Comparison of ENCODE assay signal across 17 cellular contexts in the genomic region with DNA sequence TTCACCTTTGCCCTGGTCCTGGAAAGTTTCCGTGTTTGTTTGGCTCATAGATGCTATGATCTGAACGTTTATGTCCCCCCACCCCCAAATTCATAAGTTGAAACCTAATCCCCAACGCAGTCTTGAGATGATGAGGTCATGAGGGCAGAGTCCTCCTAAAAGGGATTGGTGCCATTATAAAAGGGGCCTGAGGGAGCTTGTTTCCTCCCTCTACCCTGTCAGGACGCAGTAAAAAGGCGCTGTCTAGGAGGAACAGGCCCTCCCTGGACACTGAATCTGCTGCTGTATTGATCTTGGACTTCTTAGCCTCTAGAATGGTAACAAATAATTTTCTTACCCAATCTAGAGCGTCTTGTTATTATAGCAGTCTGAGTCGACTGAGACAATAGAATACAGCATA.
A peak's percentile ranks its signal among the peaks of the same experiment; 100 is the strongest.
DNase-seq lines count a peak whose midpoint lies in the region; FAIRE-seq and TF ChIP-seq lines count a peak whose summit lies in the region.
"Had no signal": no experiment of that assay in that cellular context is flagged by ENCODE, and none has a peak within 500 bp of the region (broad histone marks: within the 10 kb centered on the region; RNA-seq: fewer than 3 reads in every experiment).

No MANE protein-coding gene starts in this region.

- H2BK15ac ChIP-seq in H1 (ENCODE audit: low read length) = no peak overlapping the region

- H2BK12ac ChIP-seq in H1 (ENCODE audit: low read depth, low read length) = no peak overlapping the region

- no peak overlapping the region for H2AK5ac ChIP-seq in H1 (ENCODE audit: low read depth, low read length)

- WGBS in H1 (ENCODE audit: extremely low coverage in 1 of 2, insufficient coverage in 1 of 2, insufficient read length in 1 of 2, insufficient replicate concordance in 2 of 2, low coverage in 1 of 2, low lambda C conversion rate in 2 of 2, missing lambda C conversion rate in 1 of 2), 2 experiments = 71% methylated on average over 7 of the region's 7 CpGs; no CpG with 5 or more reads in 1 of the 2 experiments
- 55 to 57% methylated on average over 7 of the region's 7 CpGs for WGBS in thyroid gland, 2 donors

- H2BK5ac ChIP-seq in H1 (ENCODE audit: low read depth, low read length) = no peak overlapping the region

- no peak overlapping the region for H2BK120ac ChIP-seq in H1 (replicated peaks; ENCODE audit: low read depth, low read length)

- no peaks in the 10 kb centered on the region for H3K27me3 ChIP-seq in H1 (replicated peaks in 1 of 4; ENCODE audit: control insufficient read depth in 3 of 4, extremely low read depth in 1 of 4, insufficient read depth in 3 of 4, low read length in 3 of 4)
- H3K27me3 ChIP-seq in thyroid gland = no peaks in the 10 kb centered on the region

- H3K23me2 ChIP-seq in H1 (ENCODE audit: low read depth, low read length) = peaks cover 3% of the 10 kb centered on the region; the same call in 1 of the 2 replicates

- H4K8ac ChIP-seq in H1 (ENCODE audit: extremely low read depth, insufficient read depth, low read length) = no peak overlapping the region

- H3K79me2 ChIP-seq in H1 (ENCODE audit: control insufficient read depth in 1 of 2, insufficient read depth in 2 of 2, low read length in 2 of 2) = no peaks in the 10 kb centered on the region

- no peak overlapping the region for H3K27ac Mint-ChIP-seq in progenitor cell of endocrine pancreas
- H3K27ac Mint-ChIP-seq: CD8-positive, alpha-beta memory T cell had no signal

- FAIRE-seq in H1 (lab: Jason Lieb, UNC) = no peak
- FAIRE-seq: GM19239, H54 had no signal

- no peak for TF ChIP-seq RAD21 in H1 (IDR thresholded peaks at IDR 0.05 in 1 of 2, conservative IDR thresholded peaks at IDR 0.05 in 1 of 2; ENCODE audit: low read depth in 2 of 2, low read length in 2 of 2)

- no peak overlapping the region for H3K14ac ChIP-seq in H1 (ENCODE audit: insufficient read length)

- no peak for TF ChIP-seq POLR2A in H1 (IDR thresholded peaks at IDR 0.05; ENCODE audit: control extremely low read depth in 1 of 2, low read depth in 2 of 2, low read length in 2 of 2)
- TF ChIP-seq POLR2A in thyroid gland (IDR thresholded peaks at IDR 0.05) = no peak

- intact Hi-C loops in thyroid gland (cut with DNase I) = no loop called here

- H3K36me3 ChIP-seq in H1 (ENCODE audit: control insufficient read depth in 2 of 4, insufficient read depth in 4 of 4, low read length in 3 of 4) (no peaks in the 10 kb centered on the region), thyroid gland (no peaks in the 10 kb centered on the region)
- H3K36me3 ChIP-seq: BLaER1 had no signal

- H3K36me3 Mint-ChIP-seq in progenitor cell of endocrine pancreas (ENCODE audit: insufficient read depth) = no peaks in the 10 kb centered on the region
- H3K36me3 Mint-ChIP-seq: CD8-positive, alpha-beta memory T cell had no signal

- no peak overlapping the region for H3K4me3 ChIP-seq in H1 (ENCODE audit: extremely low read depth in 1 of 4, insufficient read depth in 2 of 4, low read depth in 3 of 4, low read length in 4 of 4)
- H3K4me3 ChIP-seq in thyroid gland (replicated peaks in 1 of 3) = no peak overlapping the region
- H3K4me3 ChIP-seq: BLaER1 had no signal

- H3K4me1 ChIP-seq in H1 (replicated peaks in 1 of 4; ENCODE audit: control insufficient read depth in 3 of 4, insufficient read depth in 4 of 4, low read length in 3 of 4) = peaks cover 0 to 3% (median 2%) of the 10 kb centered on the region in 4 experiments; a peak in 3 of 7 replicates
- peaks cover 0 to 3% of the 10 kb centered on the region in 2 donors for H3K4me1 ChIP-seq in thyroid gland

- H3K9ac ChIP-seq in H1 (replicated peaks in 1 of 4; ENCODE audit: extremely low read depth in 1 of 4, low read depth in 3 of 4, low read length in 3 of 4) = no peak overlapping the region
- H3K9ac ChIP-seq: BLaER1 had no signal

- H2BK20ac ChIP-seq in H1 (ENCODE audit: low read length) = no peak overlapping the region

- TF ChIP-seq EP300 in H1 (IDR thresholded peaks at IDR 0.05; ENCODE audit: borderline replicate concordance in 1 of 2, low read depth in 2 of 2, low read length in 2 of 2) = no peak

- H3K4ac ChIP-seq in H1 (replicated peaks; ENCODE audit: insufficient read length, low read depth, low read length) = no peak overlapping the region

- H4K20me1 ChIP-seq in H1 (replicated peaks in 1 of 2; ENCODE audit: control insufficient read depth in 1 of 2, insufficient read depth in 2 of 2, low read length in 2 of 2) = peaks cover 0 to 2% of the 10 kb centered on the region in 2 experiments

- TF ChIP-seq CTCF in H1 (IDR thresholded peaks at IDR 0.05; ENCODE audit: control extremely low read depth in 1 of 3, insufficient read depth in 1 of 3, low read depth in 1 of 3, low read length in 3 of 3) = no peak
- TF ChIP-seq CTCF in thyroid gland (IDR thresholded peaks at IDR 0.05) = no peak
- no peak for TF ChIP-seq CTCF in progenitor cell of endocrine pancreas (IDR thresholded peaks at IDR 0.05; ENCODE audit: unreplicated experiment)

- no peaks in the 10 kb centered on the region for H3K27me3 Mint-ChIP-seq in progenitor cell of endocrine pancreas

- no peak overlapping the region for H3K4me3 Mint-ChIP-seq in progenitor cell of endocrine pancreas (ENCODE audit: low read depth)
- H3K4me3 Mint-ChIP-seq: CD8-positive, alpha-beta memory T cell had no signal

- H3K27ac ChIP-seq in H1 (ENCODE audit: low read depth, low read length) = no peak overlapping the region
- H3K27ac ChIP-seq in thyroid gland = no peak overlapping the region
- H3K27ac ChIP-seq: 22Rv1, BLaER1 had no signal

- no peaks in the 10 kb centered on the region for H3K79me1 ChIP-seq in H1 (ENCODE audit: low read depth, low read length)

- H3K4me1 Mint-ChIP-seq in progenitor cell of endocrine pancreas (ENCODE audit: low read depth) = peaks cover 16% of the 10 kb centered on the region

- CTCF ChIA-PET in H1 (lab: Charles Lee; ENCODE audit: partially characterized antibody) = no interaction called here

- H2AFZ ChIP-seq in H1 (ENCODE audit: low read length) = 0 out of 2 replicates have a peak overlapping the region, but pooled peaks have one; percentile 50

- no peaks in the 10 kb centered on the region for H3K9me3 Mint-ChIP-seq in progenitor cell of endocrine pancreas (ENCODE audit: low read depth)

- POLR2A ChIA-PET in H1 (lab: Charles Lee; ENCODE audit: partially characterized antibody) = no interaction called here

- no peak overlapping the region for H4K5ac ChIP-seq in H1 (ENCODE audit: insufficient read length, low read depth, low read length)

- H3K9me3 ChIP-seq in H1 (ENCODE audit: insufficient read depth in 2 of 2, low read depth in 1 of 2, low read length in 1 of 2) = no peaks in the 10 kb centered on the region
- H3K9me3 ChIP-seq in thyroid gland = no peaks in the 10 kb centered on the region
- H3K9me3 ChIP-seq: BLaER1, Caco-2 had no signal

- no peak overlapping the region for H3K56ac ChIP-seq in H1 (replicated peaks; ENCODE audit: insufficient read length, low read depth, low read length)

- no peak overlapping the region for H3K18ac ChIP-seq in H1 (ENCODE audit: extremely low read depth, low read length)

- no peak overlapping the region for H3K4me2 ChIP-seq in H1 (ENCODE audit: insufficient read depth in 1 of 2, low read depth in 2 of 2, low read length in 2 of 2)
- H3K4me2 ChIP-seq: BLaER1 had no signal

- no peak overlapping the region for H3K23ac ChIP-seq in H1 (ENCODE audit: insufficient read length)

- DNase-seq in NCI-H748 (lab: John Stamatoyannopoulos, UW; ENCODE audit: unreplicated experiment) = peak; percentile 19
- no peak for DNase-seq in NCI-H748 treated with DMSO at 0.1 percent for 48 hours (lab: John Stamatoyannopoulos, UW)
- peak; percentile 68 for DNase-seq in NOMO-1 treated with DMSO at 0.1 percent for 48 hours (lab: John Stamatoyannopoulos, UW; ENCODE audit: unreplicated experiment)
- DNase-seq in H1 (ENCODE audit: low read depth in 1 of 2, low spot score in 2 of 2) = no peak
- DNase-seq in thyroid gland = no peak
- no peak for DNase-seq in progenitor cell of endocrine pancreas (ENCODE audit: low spot score, unreplicated experiment)
- no peak for DNase-seq in stimulated activated CD4-positive, alpha-beta T cell treated with anti-CD3 and anti-CD28 coated beads, Interleukin-15, amount 100 ng/mL, for 24 hours
- no peak for DNase-seq in HCEC 1CT
- DNase-seq: AML-193; Caco-2; CD8-positive, alpha-beta memory T cell; DND-41; GF-D8 had no signal

- H4K91ac ChIP-seq in H1 (replicated peaks; ENCODE audit: insufficient read length, low read length) = no peak overlapping the region

TF ChIP-seq in H1, 55 proteins besides CTCF, POLR2A, EP300 and RAD21:
- TF ChIP-seq GABPA (IDR thresholded peaks at IDR 0.05; ENCODE audit: borderline replicate concordance, insufficient read depth, low read length) (no peak), RBBP5 (IDR thresholded peaks at IDR 0.05; ENCODE audit: borderline replicate concordance, low read depth, low read length) (no peak), POLR2AphosphoS5 (IDR thresholded peaks at IDR 0.05; ENCODE audit: low read depth, low read length) (no peak), CTBP2 (IDR thresholded peaks at IDR 0.05; ENCODE audit: borderline replicate concordance, insufficient read depth, insufficient read length, low read length) (no peak), SIX5 (IDR thresholded peaks at IDR 0.05; ENCODE audit: low read depth, low read length) (no peak)
- TF ChIP-seq, protein P1, sequence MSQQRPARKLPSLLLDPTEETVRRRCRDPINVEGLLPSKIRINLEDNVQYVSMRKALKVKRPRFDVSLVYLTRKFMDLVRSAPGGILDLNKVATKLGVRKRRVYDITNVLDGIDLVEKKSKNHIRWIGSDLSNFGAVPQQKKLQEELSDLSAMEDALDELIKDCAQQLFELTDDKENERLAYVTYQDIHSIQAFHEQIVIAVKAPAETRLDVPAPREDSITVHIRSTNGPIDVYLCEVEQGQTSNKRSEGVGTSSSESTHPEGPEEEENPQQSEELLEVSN (IDR thresholded peaks at IDR 0.05) = no peak
TF ChIP-seq in H1: peak in this region for 0.

Comparison
In these comparisons a context has a peak if more than half of its experiments do, and no peak if none do; other contexts are left out.
1. DNase-seq: peak in NCI-H748 (single experiment) and NOMO-1 treated with DMSO at 0.1 percent for 48 hours (single experiment); none in NCI-H748 treated with DMSO at 0.1 percent for 48 hours (single experiment), H1 (0 of 2), thyroid gland (0 of 2), progenitor cell of endocrine pancreas (single experiment), stimulated activated CD4-positive, alpha-beta T cell treated with anti-CD3 and anti-CD28 coated beads, Interleukin-15, amount 100 ng/mL, for 24 hours (single experiment) and HCEC 1CT (single experiment).